Comparison of ENCODE assay signal across 8 cellular contexts in genomic region chr17:49741009-49741691, GRCh38. TPM values are rescaled to one million over a fixed set of nuclear protein-coding genes. Genes with fewer than 3 reads are reported as not detected.
DNase-seq lines count a peak whose midpoint lies in the region; ATAC-seq, FAIRE-seq and TF ChIP-seq lines count a peak whose summit lies in the region.

No MANE protein-coding gene starts in this region.

- H3K27me3 ChIP-seq in MG63 (no peaks in the 10 kb centered on the region), rectal smooth muscle tissue (ENCODE audit: control insufficient read depth, insufficient read depth, low read length) (no peaks in the 10 kb centered on the region)

- TF ChIP-seq CTCF in coronary artery (IDR thresholded peaks at IDR 0.05), result no peak
- no peak for TF ChIP-seq CTCF in WTC11 (IDR thresholded peaks at IDR 0.05)

- no peak overlapping the region for H3K4me3 Mint-ChIP-seq in WTC11

- no peaks in the 10 kb centered on the region for H3K9me3 Mint-ChIP-seq in WTC11

- H3K36me3 Mint-ChIP-seq in WTC11, result peaks cover 5% of the 10 kb centered on the region; the same call in 1 of the 2 replicates

- DNase-seq in GM18507 (ENCODE audit: extremely low spot score, insufficient read length, low read depth), result no peak
- peak; percentile 33 for DNase-seq in MG63
- no peak for DNase-seq in coronary artery (ENCODE audit: low spot score)
- DNase-seq in nucleus accumbens (lab: John Stamatoyannopoulos, UW), result no peak
- no peak for DNase-seq in inferior parietal cortex (ENCODE audit: extremely low spot score)
- DNase-seq in WTC11 (ENCODE audit: low spot score), result no peak

- no peak overlapping the region for H3K27ac Mint-ChIP-seq in WTC11

- POLR2A ChIA-PET in WTC11 (lab: Charles Lee), result no interaction called here

- CTCF ChIA-PET in WTC11 (lab: Charles Lee), result no interaction called here

- H3K9ac ChIP-seq in rectal smooth muscle tissue (ENCODE audit: low read length), result no peak overlapping the region

- H3K27ac ChIP-seq in coronary artery (peak overlapping the region; percentile 88 to 89), rectal smooth muscle tissue (ENCODE audit: low read depth, low read length) (peak overlapping the region; percentile 92)

- H3K4me3 ChIP-seq in MG63 (no peak overlapping the region), coronary artery (peak overlapping the region; percentile 35), rectal smooth muscle tissue (ENCODE audit: low read length) (peak overlapping the region; percentile 44)

- no peak for ATAC-seq in GM19455 (IDR thresholded peaks at IDR 0.05; ENCODE audit: unreplicated experiment)
- no peak for ATAC-seq in WTC11

- peak; percentile 87 for FAIRE-seq in GM18507 (lab: Jason Lieb, UNC)

- H3K36me3 ChIP-seq in MG63 (no peaks in the 10 kb centered on the region), rectal smooth muscle tissue (ENCODE audit: control insufficient read depth, insufficient read depth, low read length) (no peaks in the 10 kb centered on the region)

- no peaks in the 10 kb centered on the region for H3K9me3 ChIP-seq in MG63

- H3K4me1 Mint-ChIP-seq in WTC11, result peaks cover under 1% of the 10 kb centered on the region

- H3K4me1 ChIP-seq in rectal smooth muscle tissue (ENCODE audit: control insufficient read depth, insufficient read depth, low read length), result peaks cover 51% of the 10 kb centered on the region

- no peaks in the 10 kb centered on the region for H3K27me3 Mint-ChIP-seq in WTC11 (ENCODE audit: low read depth)

TF ChIP-seq in WTC11, 78 proteins besides CTCF, POLR2A, EP300 and RAD21 (continues in another document):
- TF ChIP-seq ZNF138 (CRISPR knock-in tag; conservative IDR thresholded peaks at IDR 0.05) (no peak), E2F1 (CRISPR knock-in tag; IDR thresholded peaks at IDR 0.05) (no peak), USF1 (CRISPR knock-in tag; IDR thresholded peaks at IDR 0.05) (no peak), OVOL2 (CRISPR knock-in tag; IDR thresholded peaks at IDR 0.05; ENCODE audit: borderline replicate concordance) (no peak), ZNF263 (CRISPR knock-in tag; IDR thresholded peaks at IDR 0.05; ENCODE audit: low read depth) (no peak), GTF2I (CRISPR knock-in tag; conservative IDR thresholded peaks at IDR 0.05) (no peak), ZSCAN18 (CRISPR knock-in tag; IDR thresholded peaks at IDR 0.05) (no peak), CBFB (CRISPR knock-in tag; IDR thresholded peaks at IDR 0.05; ENCODE audit: low read depth) (no peak), SP1 (CRISPR knock-in tag; conservative IDR thresholded peaks at IDR 0.05) (no peak), ZNF416 (CRISPR knock-in tag; IDR thresholded peaks at IDR 0.05) (no peak), IRF1 (CRISPR knock-in tag; IDR thresholded peaks at IDR 0.05) (no peak), FOXJ3 (CRISPR knock-in tag; IDR thresholded peaks at IDR 0.05; ENCODE audit: borderline replicate concordance) (no peak), ZNF512 (CRISPR knock-in tag; IDR thresholded peaks at IDR 0.05; ENCODE audit: borderline replicate concordance) (no peak), ZNF532 (CRISPR knock-in tag; IDR thresholded peaks at IDR 0.05; ENCODE audit: borderline replicate concordance) (no peak), JUN (CRISPR knock-in tag; IDR thresholded peaks at IDR 0.05) (no peak)

RNA-seq across cellular contexts. Expression of gene FAM117A, which starts 22.8 kb away (rescaled TPM):
- 1.4 and 2.7 TPM in 2 replicates for total RNA-seq in MG63 (2014; rRNA removed; shearing (Covaris generic); ENCODE audit: low replicate concordance)
- total RNA-seq in WTC11 (2021), result 26.2 to 30.4 TPM (median 29.7 TPM) in 3 replicates

RNA-seq across cellular contexts. Expression of gene SLC35B1, which starts 33.4 kb away (rescaled TPM):
- 76.6 and 87.1 TPM in 2 replicates for total RNA-seq in MG63 (2014; rRNA removed; shearing (Covaris generic); ENCODE audit: low replicate concordance)
- total RNA-seq in WTC11 (2021), result 43.7 to 55.9 TPM (median 45.0 TPM) in 3 replicates

RNA-seq across cellular contexts. Expression of gene KAT7, which starts 47.3 kb away (rescaled TPM):
- 31.0 and 40.6 TPM in 2 replicates for total RNA-seq in MG63 (2014; rRNA removed; shearing (Covaris generic); ENCODE audit: low replicate concordance)
- total RNA-seq in WTC11 (2021), result 165 to 199 TPM (median 171 TPM) in 3 replicates
